12 cellular contexts compared by ENCODE assay signal in genomic region chr6:87922191-87922946, GRCh38.
DNase-seq lines count a peak whose midpoint lies in the region; ATAC-seq lines count a peak whose summit lies in the region.
"Had no signal": no experiment of that assay in that cellular context is flagged by ENCODE, and none has a peak within 500 bp of the region (broad histone marks: within the 10 kb centered on the region; RNA-seq: fewer than 3 reads in every experiment).

No MANE protein-coding gene starts in this region.

- H3K36me3 Mint-ChIP-seq in activated CD4-positive, alpha-beta T cell treated with anti-CD3 and anti-CD28 coated beads, Interleukin-2, amount 10 ng/mL, durations not matched to agents 24 days and 14 days (ENCODE audit: low read depth) = no peaks in the 10 kb centered on the region
- H3K36me3 Mint-ChIP-seq in stimulated activated memory B cell treated with anti-CD40 and anti-IgM and Interleukin-4, amounts not matched to agents 10 μg/mL and 1 μg/mL and 100 μg/mL, for 72 hours = no peaks in the 10 kb centered on the region

- no peak for DNase-seq in activated CD4-positive, alpha-beta T cell treated with anti-CD3 and anti-CD28 coated beads, Interleukin-2, amount 10 ng/mL, durations not matched to agents 24 days and 14 days
- no peak for DNase-seq in activated CD4-positive, alpha-beta T cell treated with anti-CD3 and anti-CD28 coated beads, Interleukin-2, amount 50 U/mL, for 4 hours
- no peak for DNase-seq in CD1c-positive myeloid dendritic cell (ENCODE audit: extremely low spot score)
- no peak for DNase-seq in middle frontal gyrus (ENCODE audit: extremely low spot score, low spot score)
- DNase-seq: activated T-cell treated with anti-CD3 and anti-CD28 coated beads for 4 hours, NCI-H1436 treated with DMSO at 0.1 percent for 48 hours, right lobe of liver had no signal

- intact Hi-C loops in activated CD4-positive, alpha-beta T cell treated with anti-CD3 and anti-CD28 coated beads, Interleukin-2, amount 10 ng/mL, durations not matched to agents 24 days and 14 days (cut with micrococcal nuclease) = no loop called here

- peak overlapping the region; percentile 50 for H3K27ac Mint-ChIP-seq in activated CD4-positive, alpha-beta T cell treated with anti-CD3 and anti-CD28 coated beads, Interleukin-2, amount 10 ng/mL, durations not matched to agents 24 days and 14 days
- peak overlapping the region; percentile 91 for H3K27ac Mint-ChIP-seq in stimulated activated memory B cell treated with anti-CD40 and anti-IgM and Interleukin-4, amounts not matched to agents 10 μg/mL and 1 μg/mL and 100 μg/mL, for 72 hours

- peaks cover 5% of the 10 kb centered on the region for H3K4me1 Mint-ChIP-seq in activated CD4-positive, alpha-beta T cell treated with anti-CD3 and anti-CD28 coated beads, Interleukin-2, amount 10 ng/mL, durations not matched to agents 24 days and 14 days
- H3K4me1 Mint-ChIP-seq in stimulated activated memory B cell treated with anti-CD40 and anti-IgM and Interleukin-4, amounts not matched to agents 10 μg/mL and 1 μg/mL and 100 μg/mL, for 72 hours = peaks cover 79% of the 10 kb centered on the region

- ATAC-seq in HG02610 (IDR thresholded peaks at IDR 0.05; ENCODE audit: unreplicated experiment) (peak; percentile 5), HG03565 (IDR thresholded peaks at IDR 0.05; ENCODE audit: unreplicated experiment) (peak; percentile 6), GM18502 (IDR thresholded peaks at IDR 0.05; ENCODE audit: poor library complexity, unreplicated experiment) (no peak)
- peak; percentile 9 for ATAC-seq in stimulated activated memory B cell treated with anti-CD40 and anti-IgM and Interleukin-4, amounts not matched to agents 10 μg/mL and 1 μg/mL and 100 μg/mL, for 72 hours
- ATAC-seq: A549 had no signal

- no peak overlapping the region for H3K4me3 Mint-ChIP-seq in activated CD4-positive, alpha-beta T cell treated with anti-CD3 and anti-CD28 coated beads, Interleukin-2, amount 10 ng/mL, durations not matched to agents 24 days and 14 days
- peak overlapping the region; percentile 6 for H3K4me3 Mint-ChIP-seq in stimulated activated memory B cell treated with anti-CD40 and anti-IgM and Interleukin-4, amounts not matched to agents 10 μg/mL and 1 μg/mL and 100 μg/mL, for 72 hours

- H3K27me3 Mint-ChIP-seq in activated CD4-positive, alpha-beta T cell treated with anti-CD3 and anti-CD28 coated beads, Interleukin-2, amount 10 ng/mL, durations not matched to agents 24 days and 14 days = peaks cover 17% of the 10 kb centered on the region
- no peaks in the 10 kb centered on the region for H3K27me3 Mint-ChIP-seq in stimulated activated memory B cell treated with anti-CD40 and anti-IgM and Interleukin-4, amounts not matched to agents 10 μg/mL and 1 μg/mL and 100 μg/mL, for 72 hours

- no peaks in the 10 kb centered on the region for H3K9me3 Mint-ChIP-seq in activated CD4-positive, alpha-beta T cell treated with anti-CD3 and anti-CD28 coated beads, Interleukin-2, amount 10 ng/mL, durations not matched to agents 24 days and 14 days
- no peaks in the 10 kb centered on the region for H3K9me3 Mint-ChIP-seq in stimulated activated memory B cell treated with anti-CD40 and anti-IgM and Interleukin-4, amounts not matched to agents 10 μg/mL and 1 μg/mL and 100 μg/mL, for 72 hours
